In genomic region chr1:26286064-26286416, GRCh38 we compare ENCODE assay signal across 2 cellular contexts.
TF ChIP-seq lines count a peak whose summit lies in the region.

No MANE protein-coding gene starts in this region.

TF ChIP-seq in IMR-90, 13 proteins besides CTCF, POLR2A, EP300 and RAD21:
- TF ChIP-seq SMC3 (IDR thresholded peaks at IDR 0.05; ENCODE audit: low read depth, low read length) (no peak), MAZ (IDR thresholded peaks at IDR 0.05; ENCODE audit: borderline replicate concordance, low read depth, low read length) (no peak), MAFK (IDR thresholded peaks at IDR 0.05; ENCODE audit: low read depth, low read length) (no peak), CEBPB (IDR thresholded peaks at IDR 0.05; ENCODE audit: low read depth, low read length) (no peak), ELK1 (IDR thresholded peaks at IDR 0.05; ENCODE audit: borderline replicate concordance, low read depth, low read length) (no peak), BHLHE40 (IDR thresholded peaks at IDR 0.05; ENCODE audit: low read depth, low read length) (no peak)

TF ChIP-seq in GM12878, 131 proteins besides CTCF, POLR2A, EP300 and RAD21:
- 0 out of 2 replicates have a peak, but pooled peaks have one; percentile 42 for TF ChIP-seq ELK1 (IDR thresholded peaks at IDR 0.05; ENCODE audit: low read depth, low read length)
- TF ChIP-seq HSF1 (IDR thresholded peaks at IDR 0.05; ENCODE audit: low read depth, low read length): no peak
